In the genomic region with DNA sequence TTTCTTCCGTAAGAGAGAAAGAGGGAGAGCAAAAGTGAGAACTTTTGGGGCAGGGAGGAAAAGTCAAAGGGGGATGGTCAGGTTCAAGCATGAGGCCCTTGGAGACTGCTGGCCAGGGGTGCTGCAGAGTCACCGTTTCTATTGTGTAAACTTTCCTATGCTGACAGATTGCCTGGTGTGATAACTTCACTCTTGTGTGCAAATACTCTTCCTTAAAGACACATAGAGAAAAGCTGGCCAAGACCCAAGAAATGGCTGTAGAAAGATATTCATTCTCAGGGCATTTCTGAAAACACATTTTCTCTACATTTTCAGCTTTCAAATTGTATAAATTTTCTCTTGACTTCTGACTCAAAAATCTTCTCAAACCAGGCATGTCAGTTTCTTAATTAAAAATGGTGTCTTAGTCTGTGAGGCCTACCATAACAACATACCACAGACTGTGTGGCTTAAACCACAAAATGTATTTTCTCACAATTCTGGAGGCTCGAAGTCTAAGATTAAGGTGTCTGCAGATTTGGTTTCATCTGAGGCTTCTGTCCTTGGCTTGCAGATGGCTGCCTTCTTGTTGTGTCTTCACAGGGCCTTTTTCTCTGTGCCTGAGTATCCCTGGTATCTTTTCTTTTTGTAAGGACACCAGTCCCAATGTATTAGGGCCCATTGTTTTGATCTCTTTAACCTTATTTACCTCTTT, we compare ENCODE assay signal across 10 cellular contexts.
DNase-seq lines count a peak whose midpoint lies in the region; ATAC-seq and TF ChIP-seq lines count a peak whose summit lies in the region.
"Had no signal": no experiment of that assay in that cellular context is flagged by ENCODE, and none has a peak within 500 bp of the region (broad histone marks: within the 10 kb centered on the region; RNA-seq: fewer than 3 reads in every experiment).

No MANE protein-coding gene starts in this region.

- 50% methylated on average over 3 of the region's 3 CpGs for WGBS in right lobe of liver (ENCODE audit: insufficient coverage, low coverage, low lambda C conversion rate, missing lambda C conversion rate)

- TF ChIP-seq POLR2A in right lobe of liver (IDR thresholded peaks at IDR 0.05), result no peak

- DNase-seq in AML-193 (lab: John Stamatoyannopoulos, UW), result peak; percentile 89 to 91
- peak; percentile 45 for DNase-seq in LHCN-M2 (ENCODE audit: low read depth)
- peak; percentile 52 for DNase-seq in adipocyte (ENCODE audit: low read depth)
- DNase-seq in right lobe of liver, result no peak
- DNase-seq in NCI-H1092 (lab: John Stamatoyannopoulos, UW), result no peak
- DNase-seq in H7, result no peak
- no peak for DNase-seq in NCI-H82 (lab: John Stamatoyannopoulos, UW)
- DNase-seq: activated CD8-positive, alpha-beta memory T cell treated with anti-CD3 and anti-CD28 coated beads, Interleukin-2, amount 50 U/mL, for 4 hours had no signal

- no peak for TF ChIP-seq CTCF in right lobe of liver (IDR thresholded peaks at IDR 0.05)

- ATAC-seq in right lobe of liver (peak; percentile 37 to 77 (median 66)), HG02938 (IDR thresholded peaks at IDR 0.05; ENCODE audit: unreplicated experiment) (no peak)

- H3K27me3 ChIP-seq in adipocyte (replicated peaks; ENCODE audit: control insufficient read depth, insufficient read depth, low read length) (no peaks in the 10 kb centered on the region), right lobe of liver (no peaks in the 10 kb centered on the region), H7 (ENCODE audit: control insufficient read depth, insufficient read depth, low read length) (no peaks in the 10 kb centered on the region)
- H3K27me3 ChIP-seq: neural progenitor cell had no signal

- H3K4me3 ChIP-seq in adipocyte (ENCODE audit: low read length) (no peak overlapping the region), right lobe of liver (no peak overlapping the region), H7 (ENCODE audit: insufficient read depth, low read depth, low read length) (no peak overlapping the region)
- H3K4me3 ChIP-seq: neural progenitor cell had no signal

- no peak overlapping the region for H3K27ac ChIP-seq in right lobe of liver
- H3K27ac ChIP-seq: neural progenitor cell had no signal

- H3K9me3 ChIP-seq in adipocyte (ENCODE audit: control insufficient read depth, low read length), result peaks cover 7% of the 10 kb centered on the region
- H3K9me3 ChIP-seq in right lobe of liver, result no peaks in the 10 kb centered on the region

- no peaks in the 10 kb centered on the region for H3K36me3 ChIP-seq in adipocyte (ENCODE audit: control insufficient read depth, insufficient read depth, low read length, severe bottlenecking)
- no peaks in the 10 kb centered on the region for H3K36me3 ChIP-seq in right lobe of liver
- H3K36me3 ChIP-seq in H7 (replicated peaks; ENCODE audit: control insufficient read depth, insufficient read depth, low read length), result no peaks in the 10 kb centered on the region
- H3K36me3 ChIP-seq: neural progenitor cell had no signal

- intact Hi-C loops in right lobe of liver (cut with DNase I), result no loop called here

- peaks cover 17% of the 10 kb centered on the region for H3K4me1 ChIP-seq in adipocyte (ENCODE audit: control insufficient read depth, insufficient read depth, low read length)
- peaks cover 0 to 10% (median 1%) of the 10 kb centered on the region in 4 donors for H3K4me1 ChIP-seq in right lobe of liver
- H3K4me1 ChIP-seq: neural progenitor cell had no signal

- H3K9ac ChIP-seq in adipocyte (ENCODE audit: low read length), result no peak overlapping the region
- H3K9ac ChIP-seq: neural progenitor cell had no signal

Comparison
In these comparisons a context has a peak if more than half of its experiments do, and no peak if none do; other contexts are left out.
1. DNase-seq: peak in AML-193 (2 of 2), LHCN-M2 (single experiment) and adipocyte (single experiment); none in right lobe of liver (0 of 3), NCI-H1092 (single experiment), H7 (single experiment) and NCI-H82 (single experiment).